27 cellular contexts compared by ENCODE assay signal in the genomic region with DNA sequence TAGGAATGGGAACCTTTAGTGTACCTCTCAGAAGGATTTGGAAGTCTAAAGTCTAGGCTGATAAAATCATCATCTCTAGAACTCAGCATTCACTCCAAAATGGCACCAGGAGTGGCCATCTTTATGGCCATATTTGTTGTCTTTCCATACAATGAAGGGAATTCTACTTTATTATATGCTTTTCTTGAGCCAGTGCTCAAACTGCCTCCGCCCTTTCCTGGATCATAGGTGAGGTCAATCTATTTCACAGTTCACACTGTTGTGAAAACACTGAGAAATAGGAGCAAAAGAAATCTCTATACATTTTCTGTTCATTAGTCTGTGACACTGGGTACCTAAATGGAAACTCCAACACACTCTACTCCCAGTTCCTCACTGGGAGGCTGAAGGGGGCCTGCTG.
"Had no signal": no experiment of that assay in that cellular context is flagged by ENCODE, and none has a peak within 500 bp of the region (broad histone marks: within the 10 kb centered on the region; RNA-seq: fewer than 3 reads in every experiment).

No MANE protein-coding gene starts in this region.

- DNase-seq: activated CD4-positive, alpha-beta T cell treated with anti-CD3 and anti-CD28 coated beads for 48 hours; activated CD4-positive, alpha-beta T cell treated with anti-CD3 and anti-CD28 coated beads, Interleukin-2, amount 50 U/mL, for 1 hour; activated CD4-positive, alpha-beta T cell treated with anti-CD3 and anti-CD28 coated beads, Interleukin-2, amount 50 U/mL, for 48 hours; activated CD8-positive, alpha-beta memory T cell treated with anti-CD3 and anti-CD28 coated beads for 24 hours; activated CD8-positive, alpha-beta T cell treated with anti-CD3 and anti-CD28 coated beads for 36 hours; activated effector memory CD4-positive, alpha-beta T cell treated with Interleukin-2 at 50 U/mL for 16 hours; activated gamma-delta T cell treated with Interleukin-2 at 50 U/mL for 16 hours; activated naive CD4-positive, alpha-beta T cell treated with anti-CD3 and anti-CD28 coated beads, Interleukin-2, amount 50 U/mL, for 16 hours; activated naive CD4-positive, alpha-beta T cell treated with Interleukin-2 at 50 U/mL for 16 hours; activated naive CD8-positive, alpha-beta T cell treated with anti-CD3 and anti-CD28 coated beads, Interleukin-2, amount 10 ng/mL, durations not matched to agents 7 days and 5 days; activated T-cell treated with anti-CD3 and anti-CD28 coated beads, Interleukin-2, amount 50 U/mL, for 4 hours; central memory CD4-positive, alpha-beta T cell; cerebellar nuclear complex; colonic mucosa; effector CD8-positive, alpha-beta T cell; foreskin fibroblast; head of caudate nucleus; T-helper 2 cell had no signal

- H3K36me3 Mint-ChIP-seq: brain had no signal

- H3K27me3 Mint-ChIP-seq: activated CD8-positive, alpha-beta T cell treated with anti-CD3 and anti-CD28 coated beads for 36 hours; activated naive CD8-positive, alpha-beta T cell treated with anti-CD3 and anti-CD28 coated beads, Interleukin-2, amount 10 ng/mL, durations not matched to agents 7 days and 5 days; activated T-helper 17 cell treated with anti-CD3 and anti-CD28 coated beads, Interleukin-2, amount 50 U/mL, for 72 hours; brain had no signal

- H3K27ac ChIP-seq: ascending aorta, breast epithelium, cardiac muscle cell, colonic mucosa, epithelial cell of prostate, VCaP had no signal

- H3K4me1 ChIP-seq: ascending aorta, breast epithelium, colonic mucosa had no signal

- H3K9me3 ChIP-seq: ascending aorta, breast epithelium, colonic mucosa had no signal

- H3K36me3 ChIP-seq: breast epithelium, cardiac muscle cell, colonic mucosa had no signal

- H3K4me3 ChIP-seq: ascending aorta, breast epithelium, cardiac muscle cell, colonic mucosa had no signal

- H3K27me3 ChIP-seq: ascending aorta, breast epithelium, cardiac muscle cell, colonic mucosa had no signal

- H3K27ac Mint-ChIP-seq: activated CD8-positive, alpha-beta T cell treated with anti-CD3 and anti-CD28 coated beads for 36 hours; activated naive CD8-positive, alpha-beta T cell treated with anti-CD3 and anti-CD28 coated beads, Interleukin-2, amount 10 ng/mL, durations not matched to agents 7 days and 5 days; activated T-helper 17 cell treated with anti-CD3 and anti-CD28 coated beads, Interleukin-2, amount 50 U/mL, for 72 hours; brain; WTC11 had no signal

- H3K4me3 Mint-ChIP-seq: activated CD8-positive, alpha-beta T cell treated with anti-CD3 and anti-CD28 coated beads for 36 hours; activated naive CD8-positive, alpha-beta T cell treated with anti-CD3 and anti-CD28 coated beads, Interleukin-2, amount 10 ng/mL, durations not matched to agents 7 days and 5 days; activated T-cell treated with anti-CD3 and anti-CD28 coated beads, Interleukin-2, amount 50 U/mL, for 4 hours; activated T-helper 17 cell treated with anti-CD3 and anti-CD28 coated beads, Interleukin-2, amount 50 U/mL, for 72 hours; brain; WTC11 had no signal

- ATAC-seq: activated CD4-positive, CD25-positive, alpha-beta regulatory T cell treated with anti-CD3 and anti-CD28 coated beads, Interleukin-2, amount 50 U/mL, for 24 hours; activated CD8-positive, alpha-beta T cell treated with anti-CD3 and anti-CD28 coated beads for 36 hours; activated T-cell treated with anti-CD3 and anti-CD28 coated beads, Interleukin-2, amount 50 U/mL, for 4 hours; activated T-helper 17 cell treated with anti-CD3 and anti-CD28 coated beads, Interleukin-2, amount 50 U/mL, for 72 hours; WTC11 had no signal

- H3K9me3 Mint-ChIP-seq: activated CD8-positive, alpha-beta T cell treated with anti-CD3 and anti-CD28 coated beads for 36 hours; activated naive CD8-positive, alpha-beta T cell treated with anti-CD3 and anti-CD28 coated beads, Interleukin-2, amount 10 ng/mL, durations not matched to agents 7 days and 5 days; activated T-cell treated with anti-CD3 and anti-CD28 coated beads, Interleukin-2, amount 50 U/mL, for 4 hours; activated T-helper 17 cell treated with anti-CD3 and anti-CD28 coated beads, Interleukin-2, amount 50 U/mL, for 72 hours had no signal

- H3K4me1 Mint-ChIP-seq: activated T-helper 17 cell treated with anti-CD3 and anti-CD28 coated beads, Interleukin-2, amount 50 U/mL, for 72 hours; brain had no signal
